ENCODE assay signal across 15 cellular contexts in genomic region chr18:46452820-46453219, GRCh38.
DNase-seq lines count a peak whose midpoint lies in the region; ATAC-seq and TF ChIP-seq lines count a peak whose summit lies in the region.
"Had no signal": no experiment of that assay in that cellular context is flagged by ENCODE, and none has a peak within 500 bp of the region (broad histone marks: within the 10 kb centered on the region; RNA-seq: fewer than 3 reads in every experiment).

No MANE protein-coding gene starts in this region.

- ATAC-seq in psoas muscle = no peak
- no peak for ATAC-seq in HG03039 (IDR thresholded peaks at IDR 0.05; ENCODE audit: unreplicated experiment)
- ATAC-seq: activated naive CD4-positive, alpha-beta T cell treated with anti-CD3 and anti-CD28 coated beads, Interleukin-2, amount 50 U/mL, for 72 hours; effector memory CD8-positive, alpha-beta T cell; gastroesophageal sphincter; Panc1; T-helper 17 cell had no signal

- peaks cover 0 to 4% of the 10 kb centered on the region in 2 donors for H3K36me3 ChIP-seq in psoas muscle (ENCODE audit: insufficient read depth in 1 of 2, low read depth in 1 of 2)

- no peak for TF ChIP-seq CTCF in epithelial cell of esophagus (IDR thresholded peaks at IDR 0.05; ENCODE audit: insufficient read depth, low read depth, low read length, missing control alignments)
- TF ChIP-seq CTCF in psoas muscle (IDR thresholded peaks at IDR 0.05) = no peak

- 82 to 83% (median 83%) methylated on average over 6 of the region's 6 CpGs for WGBS in psoas muscle, 3 donors

- H3K4me3 ChIP-seq in epithelial cell of esophagus (ENCODE audit: low read length) (no peak overlapping the region), psoas muscle (no peak overlapping the region)
- H3K4me3 ChIP-seq: gastroesophageal sphincter had no signal

- peaks cover 8% of the 10 kb centered on the region for H3K9me3 ChIP-seq in psoas muscle

- no peaks in the 10 kb centered on the region for H3K4me1 ChIP-seq in psoas muscle
- H3K4me1 ChIP-seq: gastroesophageal sphincter had no signal

- no peaks in the 10 kb centered on the region for H3K27me3 ChIP-seq in psoas muscle (ENCODE audit: insufficient read depth in 3 of 3, low read length in 2 of 3)
- H3K27me3 ChIP-seq: gastroesophageal sphincter had no signal

- no peak overlapping the region for H3K27ac ChIP-seq in psoas muscle
- H3K27ac ChIP-seq: gastroesophageal sphincter had no signal

- intact Hi-C loops in psoas muscle (cut with DNase I) = loop anchor here in 1 of 2 donors (10.0 kb wide), 1 partner anchor 108 kb away; no protein-coding TSS in a partner anchor

- DNase-seq in AG08396 (ENCODE audit: low spot score) = peak; percentile 31
- DNase-seq in HCEC 1CT = peak; percentile 64
- DNase-seq in NCI-H2107 treated with DMSO at 0.1 percent for 48 hours (lab: John Stamatoyannopoulos, UW; ENCODE audit: unreplicated experiment) = peak; percentile 45
- peak; percentile 75 for DNase-seq in epithelial cell of esophagus (ENCODE audit: low read depth)
- no peak for DNase-seq in psoas muscle
- no peak for DNase-seq in C1 segment of cervical spinal cord (lab: John Stamatoyannopoulos, UW)
- DNase-seq in SW480 (ENCODE audit: low spot score) = no peak
- DNase-seq: activated CD4-positive, CD25-positive, alpha-beta regulatory T cell treated with anti-CD3 and anti-CD28 coated beads, Interleukin-2, amount 50 U/mL, for 72 hours; effector memory CD8-positive, alpha-beta T cell; NCI-H2227 treated with DMSO at 0.1 percent for 48 hours; T-helper 17 cell had no signal

Comparison
In these comparisons a context has a peak if more than half of its experiments do, and no peak if none do; other contexts are left out.
1. DNase-seq: peak in AG08396 (single experiment), HCEC 1CT (single experiment), NCI-H2107 treated with DMSO at 0.1 percent for 48 hours (single experiment) and epithelial cell of esophagus (single experiment); none in psoas muscle (0 of 2), C1 segment of cervical spinal cord (0 of 14) and SW480 (single experiment).